In genomic region chr9:136590788-136591187, GRCh38 we compare ENCODE assay signal across 21 cellular contexts. TPM values are rescaled to one million over a fixed set of nuclear protein-coding genes. Genes with fewer than 3 reads are reported as not detected.
DNase-seq lines count a peak whose midpoint lies in the region; ATAC-seq and TF ChIP-seq lines count a peak whose summit lies in the region.
"Had no signal": no experiment of that assay in that cellular context is flagged by ENCODE, and none has a peak within 500 bp of the region (broad histone marks: within the 10 kb centered on the region; RNA-seq: fewer than 3 reads in every experiment).

No MANE protein-coding gene starts in this region.

- no peaks in the 10 kb centered on the region for H3K9me3 Mint-ChIP-seq in activated T-helper 2 cell treated with anti-CD3 and anti-CD28 coated beads, Interferon-gamma antibody, Interleukin-2, Interleukin-4, amounts not matched to agents 10 μg/mL and 5 μg/mL and 100 μg/mL, durations not matched to agents 14 hours and 24 hours and 36 hours
- H3K9me3 Mint-ChIP-seq in activated CD4-positive, alpha-beta memory T cell treated with anti-CD3 and anti-CD28 coated beads, Interleukin-2, amount 10 ng/mL, durations not matched to agents 7 days and 5 days: no peaks in the 10 kb centered on the region
- H3K9me3 Mint-ChIP-seq: activated B cell treated with CpG ODN at 0.5 μM for 24 hours; activated naive CD4-positive, alpha-beta T cell treated with anti-CD3 and anti-CD28 coated beads, Interleukin-2, amount 10 ng/mL, durations not matched to agents 7 days and 5 days; activated T-cell treated with anti-CD3 and anti-CD28 coated beads, Interleukin-2, amount 50 U/mL, for 4 hours; central memory CD8-positive, alpha-beta T cell had no signal

- H3K9ac ChIP-seq in mesenchymal stem cell (ENCODE audit: low read length) (no peak overlapping the region), Karpas-422 (ENCODE audit: low read length) (no peak overlapping the region)

- no peak overlapping the region for H3K23ac ChIP-seq in mesenchymal stem cell (ENCODE audit: low read length in 2 of 2)

- POLR2A ChIA-PET in activated CD4-positive, alpha-beta memory T cell treated with anti-CD3 and anti-CD28 coated beads, Interleukin-2, amount 10 ng/mL, durations not matched to agents 7 days and 5 days (lab: Charles Lee): no interaction called here

- no peaks in the 10 kb centered on the region for H3K27me3 Mint-ChIP-seq in activated T-helper 2 cell treated with anti-CD3 and anti-CD28 coated beads, Interferon-gamma antibody, Interleukin-2, Interleukin-4, amounts not matched to agents 10 μg/mL and 5 μg/mL and 100 μg/mL, durations not matched to agents 14 hours and 24 hours and 36 hours (ENCODE audit: low read depth)
- H3K27me3 Mint-ChIP-seq in activated CD4-positive, alpha-beta memory T cell treated with anti-CD3 and anti-CD28 coated beads, Interleukin-2, amount 10 ng/mL, durations not matched to agents 7 days and 5 days: no peaks in the 10 kb centered on the region

- H3K4me3 ChIP-seq in mesenchymal stem cell (ENCODE audit: insufficient read depth in 1 of 2, low read depth in 1 of 2, low read length in 2 of 2) (no peak overlapping the region), vagina (no peak overlapping the region), Karpas-422 (ENCODE audit: low read length) (no peak overlapping the region)
- H3K4me3 ChIP-seq: A549, SJSA1 had no signal

- H4K91ac ChIP-seq in mesenchymal stem cell (ENCODE audit: low read length): peak overlapping the region; percentile 25

- peak overlapping the region; percentile 20 to 82 for H2BK12ac ChIP-seq in mesenchymal stem cell (ENCODE audit: low read length in 2 of 2)

- H2BK15ac ChIP-seq in mesenchymal stem cell (ENCODE audit: low read depth, poor library complexity, severe bottlenecking): peak overlapping the region; percentile 44

- no peak overlapping the region for H2AFZ ChIP-seq in mesenchymal stem cell (ENCODE audit: low read depth, low read length)
- H2AFZ ChIP-seq in Karpas-422 (ENCODE audit: low read length): no peak overlapping the region

- no peaks in the 10 kb centered on the region for H3K79me1 ChIP-seq in mesenchymal stem cell (replicated peaks; ENCODE audit: low read length, poor library complexity, severe bottlenecking)

- H4K20me1 ChIP-seq in Karpas-422 (ENCODE audit: insufficient read depth, low read depth, low read length): no peaks in the 10 kb centered on the region; the same call in 1 of the 2 replicates

- no peak overlapping the region for H4K8ac ChIP-seq in mesenchymal stem cell (ENCODE audit: low read length)

- H2AK5ac ChIP-seq in mesenchymal stem cell (ENCODE audit: low read length, severe bottlenecking): no peak overlapping the region

- H3K27ac ChIP-seq in mesenchymal stem cell (ENCODE audit: low read length, poor library complexity, severe bottlenecking) (no peak overlapping the region), vagina (peak overlapping the region; percentile 8), Karpas-422 (ENCODE audit: low read length) (no peak overlapping the region)
- H3K27ac ChIP-seq: A549, SJSA1 had no signal

- no peak for TF ChIP-seq CTCF in vagina (IDR thresholded peaks at IDR 0.05)

- H3K14ac ChIP-seq in mesenchymal stem cell (ENCODE audit: low read length in 2 of 2): no peak overlapping the region

- H3K4me1 ChIP-seq in mesenchymal stem cell (ENCODE audit: control insufficient read depth, insufficient read depth, low read depth, low read length): peaks cover 38% of the 10 kb centered on the region
- peaks cover 48% of the 10 kb centered on the region for H3K4me1 ChIP-seq in vagina
- H3K4me1 ChIP-seq in Karpas-422 (ENCODE audit: low read length): peaks cover 15% of the 10 kb centered on the region

- H3K36me3 ChIP-seq in mesenchymal stem cell (ENCODE audit: control insufficient read depth in 1 of 2, insufficient read depth in 2 of 2, low read depth in 1 of 2, low read length in 2 of 2) (no peaks in the 10 kb centered on the region), vagina (no peaks in the 10 kb centered on the region), Karpas-422 (ENCODE audit: insufficient read depth, low read length) (no peaks in the 10 kb centered on the region)
- H3K36me3 ChIP-seq: SJSA1 had no signal

- peak; percentile 23 for ATAC-seq in Right ventricle myocardium superior (ENCODE audit: poor library complexity)
- ATAC-seq: A549; activated CD8-positive, alpha-beta T cell treated with anti-CD3 and anti-CD28 coated beads, Interleukin-2, amount 10 ng/mL, durations not matched to agents 7 days and 5 days; activated T-cell treated with anti-CD3 and anti-CD28 coated beads, Interleukin-2, amount 50 U/mL, for 4 hours had no signal

- H2BK5ac ChIP-seq in mesenchymal stem cell (ENCODE audit: low read depth, low read length, poor library complexity, severe bottlenecking): no peak overlapping the region

- no peaks in the 10 kb centered on the region for H3K79me2 ChIP-seq in Karpas-422 (ENCODE audit: low read length)

- H3K4ac ChIP-seq in mesenchymal stem cell (ENCODE audit: low read depth in 1 of 2, low read length in 2 of 2): peak overlapping the region in 1 of 2 experiments; percentile 16

- H3K27ac Mint-ChIP-seq in activated T-helper 2 cell treated with anti-CD3 and anti-CD28 coated beads, Interferon-gamma antibody, Interleukin-2, Interleukin-4, amounts not matched to agents 10 μg/mL and 5 μg/mL and 100 μg/mL, durations not matched to agents 14 hours and 24 hours and 36 hours: no peak overlapping the region
- H3K27ac Mint-ChIP-seq in activated CD4-positive, alpha-beta memory T cell treated with anti-CD3 and anti-CD28 coated beads, Interleukin-2, amount 10 ng/mL, durations not matched to agents 7 days and 5 days: no peak overlapping the region
- H3K27ac Mint-ChIP-seq: activated B cell treated with CpG ODN at 0.5 μM for 24 hours; activated CD8-positive, alpha-beta T cell treated with anti-CD3 and anti-CD28 coated beads, Interleukin-2, amount 10 ng/mL, durations not matched to agents 7 days and 5 days; activated naive CD4-positive, alpha-beta T cell treated with anti-CD3 and anti-CD28 coated beads, Interleukin-2, amount 10 ng/mL, durations not matched to agents 7 days and 5 days had no signal

- peak overlapping the region; percentile 23 to 30 for H3K18ac ChIP-seq in mesenchymal stem cell (ENCODE audit: low read depth in 1 of 2, low read length in 2 of 2)

- H2BK120ac ChIP-seq in mesenchymal stem cell (ENCODE audit: low read depth, low read length): no peak overlapping the region

- H3K4me2 ChIP-seq in mesenchymal stem cell (ENCODE audit: low read length, poor library complexity, severe bottlenecking) (no peak overlapping the region), Karpas-422 (ENCODE audit: low read depth, low read length, poor library complexity, severe bottlenecking) (no peak overlapping the region)
- H3K4me2 ChIP-seq: A549 had no signal

- no peak for DNase-seq in Right ventricle myocardium superior
- DNase-seq in cardiac septum (ENCODE audit: low spot score): no peak
- DNase-seq in globus pallidus (ENCODE audit: low spot score): peak; percentile 68
- DNase-seq in mesenchymal stem cell: no peak
- no peak for DNase-seq in vagina (ENCODE audit: extremely low spot score in 2 of 2)
- no peak for DNase-seq in Karpas-422
- no peak for DNase-seq in activated T-helper 2 cell treated with anti-CD3 and anti-CD28 coated beads, Interferon-gamma antibody, Interleukin-2, Interleukin-4, amounts not matched to agents 10 μg/mL and 5 μg/mL and 100 μg/mL, durations not matched to agents 14 hours and 24 hours and 36 hours (ENCODE audit: low spot score)
- no peak for DNase-seq in activated CD4-positive, alpha-beta memory T cell treated with anti-CD3 and anti-CD28 coated beads, Interleukin-2, amount 10 ng/mL, durations not matched to agents 7 days and 5 days
- DNase-seq: activated B cell treated with CpG ODN at 0.5 μM for 24 hours; activated CD8-positive, alpha-beta T cell treated with anti-CD3 and anti-CD28 coated beads, Interleukin-2, amount 10 ng/mL, durations not matched to agents 7 days and 5 days; activated naive CD4-positive, alpha-beta T cell treated with anti-CD3 and anti-CD28 coated beads, Interleukin-2, amount 10 ng/mL, durations not matched to agents 7 days and 5 days; activated T-cell treated with anti-CD3 and anti-CD28 coated beads, Interleukin-2, amount 50 U/mL, for 4 hours; Calu3; effector CD4-positive, alpha-beta T cell; foreskin melanocyte; kidney glomerular epithelial cell; NCI-H1694; NCI-H226 had no signal

- H3K27me3 ChIP-seq in mesenchymal stem cell (ENCODE audit: control insufficient read depth in 1 of 2, insufficient read depth in 1 of 2, low read length in 2 of 2) (peaks cover 0 to 83% of the 10 kb centered on the region in 2 experiments), vagina (no peaks in the 10 kb centered on the region), Karpas-422 (ENCODE audit: low read length) (no peaks in the 10 kb centered on the region)
- H3K27me3 ChIP-seq: SJSA1 had no signal

- no peak overlapping the region for H3K4me3 Mint-ChIP-seq in activated T-helper 2 cell treated with anti-CD3 and anti-CD28 coated beads, Interferon-gamma antibody, Interleukin-2, Interleukin-4, amounts not matched to agents 10 μg/mL and 5 μg/mL and 100 μg/mL, durations not matched to agents 14 hours and 24 hours and 36 hours (ENCODE audit: low read depth)
- H3K4me3 Mint-ChIP-seq in activated CD4-positive, alpha-beta memory T cell treated with anti-CD3 and anti-CD28 coated beads, Interleukin-2, amount 10 ng/mL, durations not matched to agents 7 days and 5 days: no peak overlapping the region
- H3K4me3 Mint-ChIP-seq: activated B cell treated with CpG ODN at 0.5 μM for 24 hours; activated CD8-positive, alpha-beta T cell treated with anti-CD3 and anti-CD28 coated beads, Interleukin-2, amount 10 ng/mL, durations not matched to agents 7 days and 5 days; activated naive CD4-positive, alpha-beta T cell treated with anti-CD3 and anti-CD28 coated beads, Interleukin-2, amount 10 ng/mL, durations not matched to agents 7 days and 5 days; activated T-cell treated with anti-CD3 and anti-CD28 coated beads, Interleukin-2, amount 50 U/mL, for 4 hours; central memory CD8-positive, alpha-beta T cell had no signal

- intact Hi-C loops in Right ventricle myocardium superior (cut with DNase I): no loop called here
- intact Hi-C loops in cardiac septum (cut with DNase I): no loop called here
- intact Hi-C loops in vagina (cut with DNase I): no loop called here
- intact Hi-C loops in activated T-helper 2 cell treated with anti-CD3 and anti-CD28 coated beads, Interferon-gamma antibody, Interleukin-2, Interleukin-4, amounts not matched to agents 10 μg/mL and 5 μg/mL and 100 μg/mL, durations not matched to agents 14 hours and 24 hours and 36 hours (cut with micrococcal nuclease): no loop called here

- peaks cover 7% of the 10 kb centered on the region for H3K4me1 Mint-ChIP-seq in activated T-helper 2 cell treated with anti-CD3 and anti-CD28 coated beads, Interferon-gamma antibody, Interleukin-2, Interleukin-4, amounts not matched to agents 10 μg/mL and 5 μg/mL and 100 μg/mL, durations not matched to agents 14 hours and 24 hours and 36 hours (ENCODE audit: low read depth)
- H3K4me1 Mint-ChIP-seq in activated CD4-positive, alpha-beta memory T cell treated with anti-CD3 and anti-CD28 coated beads, Interleukin-2, amount 10 ng/mL, durations not matched to agents 7 days and 5 days: peaks cover 1% of the 10 kb centered on the region

- no peaks in the 10 kb centered on the region for H3K9me2 ChIP-seq in Karpas-422 (replicated peaks; ENCODE audit: insufficient read depth, low read length)

- H3K9me3 ChIP-seq in mesenchymal stem cell (ENCODE audit: control insufficient read depth, low read length): no peaks in the 10 kb centered on the region
- no peaks in the 10 kb centered on the region for H3K9me3 ChIP-seq in vagina
- H3K9me3 ChIP-seq in Karpas-422 (ENCODE audit: low read length): no peaks in the 10 kb centered on the region
- H3K9me3 ChIP-seq: A549, SJSA1 had no signal

- H3K36me3 Mint-ChIP-seq in activated T-helper 2 cell treated with anti-CD3 and anti-CD28 coated beads, Interferon-gamma antibody, Interleukin-2, Interleukin-4, amounts not matched to agents 10 μg/mL and 5 μg/mL and 100 μg/mL, durations not matched to agents 14 hours and 24 hours and 36 hours (ENCODE audit: low read depth): no peaks in the 10 kb centered on the region
- no peaks in the 10 kb centered on the region for H3K36me3 Mint-ChIP-seq in activated CD4-positive, alpha-beta memory T cell treated with anti-CD3 and anti-CD28 coated beads, Interleukin-2, amount 10 ng/mL, durations not matched to agents 7 days and 5 days (ENCODE audit: low read depth)
- H3K36me3 Mint-ChIP-seq: activated naive CD4-positive, alpha-beta T cell treated with anti-CD3 and anti-CD28 coated beads, Interleukin-2, amount 10 ng/mL, durations not matched to agents 7 days and 5 days had no signal

- no peak for TF ChIP-seq POLR2A in vagina (IDR thresholded peaks at IDR 0.05)

- 90% methylated on average over 6 of the region's 6 CpGs for WGBS in mesenchymal stem cell

- CTCF ChIA-PET in activated CD4-positive, alpha-beta memory T cell treated with anti-CD3 and anti-CD28 coated beads, Interleukin-2, amount 10 ng/mL, durations not matched to agents 7 days and 5 days (lab: Charles Lee): no interaction called here

RNA-seq across cellular contexts. Expression of gene NOTCH1, which starts 44.9 kb away (rescaled TPM):
- total RNA-seq in Right ventricle myocardium superior (16.8 TPM), cardiac septum (29.7 TPM), vagina (67.0 TPM)
- 15.4 TPM for polyA plus RNA-seq in mesenchymal stem cell (2013, experiment 1 of 2)
- polyA plus RNA-seq in mesenchymal stem cell (2013, experiment 2 of 2): 13.5 TPM
- 4.3 and 15.0 TPM in 2 replicates for total RNA-seq in Karpas-422 (2014; rRNA removed; shearing (Covaris generic); ENCODE audit: low replicate concordance)
- total RNA-seq in activated T-helper 2 cell treated with anti-CD3 and anti-CD28 coated beads, Interferon-gamma antibody, Interleukin-2, Interleukin-4, amounts not matched to agents 10 μg/mL and 5 μg/mL and 100 μg/mL, durations not matched to agents 14 hours and 24 hours and 36 hours: 81.3 and 83.8 TPM in 2 replicates
- 10 to 100 TPM; 58.8 to 59.8 TPM for total RNA-seq in activated CD4-positive, alpha-beta memory T cell treated with anti-CD3 and anti-CD28 coated beads, Interleukin-2, amount 10 ng/mL, durations not matched to agents 7 days and 5 days
